18 cellular contexts compared by ENCODE assay signal in the genomic region with DNA sequence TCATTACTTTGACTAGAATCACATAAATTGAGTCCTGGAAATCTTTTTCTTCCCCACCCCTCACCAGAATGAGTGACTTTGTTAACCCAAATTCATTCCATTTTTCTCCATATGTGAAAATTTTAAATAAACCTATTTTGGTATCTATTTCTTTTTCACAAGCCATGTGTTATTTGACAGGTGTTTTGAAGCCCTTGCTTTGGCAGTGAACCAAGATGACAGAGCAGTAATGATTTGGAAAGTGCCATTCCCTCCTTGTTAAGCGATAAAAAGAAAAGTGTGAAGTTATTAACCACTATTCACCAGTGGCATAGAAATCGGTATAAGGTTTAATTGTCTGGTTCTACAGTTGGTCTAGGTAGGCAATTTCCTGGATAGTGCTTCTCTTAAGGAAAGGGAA.
DNase-seq lines count a peak whose midpoint lies in the region; ATAC-seq and TF ChIP-seq lines count a peak whose summit lies in the region.
"Had no signal": no experiment of that assay in that cellular context is flagged by ENCODE, and none has a peak within 500 bp of the region (broad histone marks: within the 10 kb centered on the region; RNA-seq: fewer than 3 reads in every experiment).

No MANE protein-coding gene starts in this region.

- intact Hi-C loops in OCI-LY7 (cut with micrococcal nuclease; ENCODE audit: unreplicated experiment) = no loop called here

- peaks cover 21 to 65% of the 10 kb centered on the region in 2 experiments for H3K36me3 ChIP-seq in HEK293 (ENCODE audit: control insufficient read depth in 2 of 2, insufficient read depth in 1 of 2, low read length in 2 of 2)
- H3K36me3 ChIP-seq in SJCRH30 = peaks cover 17% of the 10 kb centered on the region
- H3K36me3 ChIP-seq in osteoblast (ENCODE audit: insufficient read depth, low read length) = no peaks in the 10 kb centered on the region
- H3K36me3 ChIP-seq in OCI-LY7 (ENCODE audit: insufficient read depth, low read length) = peaks cover 90% of the 10 kb centered on the region

- POLR2A ChIA-PET in HEK293 (lab: Yijun Ruan, JAX) = no interaction called here
- POLR2A ChIA-PET in OCI-LY7 (lab: Charles Lee) = no interaction called here

- no peaks in the 10 kb centered on the region for H3K27me3 ChIP-seq in SJCRH30
- no peaks in the 10 kb centered on the region for H3K27me3 ChIP-seq in osteoblast (ENCODE audit: insufficient read depth, low read length)

- BruUV-seq in OCI-LY7 (replicated peaks; lab: Mats Ljungman, UMichigan) = no TSS peak

- no peaks in the 10 kb centered on the region for H3K4me1 ChIP-seq in HEK293 (ENCODE audit: control insufficient read depth, insufficient read depth, low read length)
- peaks cover 32% of the 10 kb centered on the region for H3K4me1 ChIP-seq in SJCRH30
- peaks cover 17% of the 10 kb centered on the region for H3K4me1 ChIP-seq in osteoblast (ENCODE audit: insufficient read depth, low read length)
- no peaks in the 10 kb centered on the region for H3K4me1 ChIP-seq in OCI-LY7 (ENCODE audit: insufficient read depth, low read length, poor library complexity, severe bottlenecking)

- H3K4me3 ChIP-seq in HEK293 (ENCODE audit: low read depth, low read length) (no peak overlapping the region), SJCRH30 (no peak overlapping the region), osteoblast (ENCODE audit: insufficient read depth, low read length) (no peak overlapping the region), OCI-LY7 (ENCODE audit: low read depth, low read length, poor library complexity, severe bottlenecking) (no peak overlapping the region)
- H3K4me3 ChIP-seq: GM12878 had no signal

- in situ Hi-C loops in G401 (cut with HindIII; ENCODE audit: low sequenced_read_pairs) = no loop called here

- ATAC-seq in GM21786 (IDR thresholded peaks at IDR 0.05; ENCODE audit: unreplicated experiment) = no peak
- ATAC-seq: GM12878, Panc1 had no signal

- H3K9me3 ChIP-seq in HEK293 (ENCODE audit: control insufficient read depth, insufficient read depth, low read depth, low read length) = no peaks in the 10 kb centered on the region
- no peaks in the 10 kb centered on the region for H3K9me3 ChIP-seq in SJCRH30 (replicated peaks)
- H3K9me3 ChIP-seq in osteoblast (ENCODE audit: low read depth, low read length) = no peaks in the 10 kb centered on the region
- H3K9me3 ChIP-seq in OCI-LY7 (ENCODE audit: low read length) = no peaks in the 10 kb centered on the region

- TF ChIP-seq CTCF in HEK293 (tag by site-specific recombination; IDR thresholded peaks at IDR 0.05) (no peak), osteoblast (IDR thresholded peaks at IDR 0.05; ENCODE audit: extremely low read depth, low read depth, low read length) (no peak), OCI-LY7 (conservative IDR thresholded peaks at IDR 0.05; ENCODE audit: low read length) (no peak)

- no peak overlapping the region for H3K27ac ChIP-seq in HEK293 (ENCODE audit: extremely low read depth, low read depth, low read length)
- peak overlapping the region; percentile 45 for H3K27ac ChIP-seq in SJCRH30
- peak overlapping the region; percentile 40 for H3K27ac ChIP-seq in osteoblast (ENCODE audit: low read depth, low read length)
- no peak overlapping the region for H3K27ac ChIP-seq in OCI-LY7 (ENCODE audit: low read depth, low read length, poor library complexity, severe bottlenecking)

- H3K9me2 ChIP-seq in OCI-LY7 (ENCODE audit: insufficient read depth, low read length) = no peaks in the 10 kb centered on the region

- H3K79me2 ChIP-seq in osteoblast (ENCODE audit: insufficient read depth, low read length) = no peaks in the 10 kb centered on the region
- no peaks in the 10 kb centered on the region for H3K79me2 ChIP-seq in OCI-LY7 (ENCODE audit: insufficient read depth, low read depth, low read length)

- no peaks in the 10 kb centered on the region for H4K20me1 ChIP-seq in osteoblast (ENCODE audit: insufficient read depth, low read length)
- no peaks in the 10 kb centered on the region for H4K20me1 ChIP-seq in OCI-LY7 (ENCODE audit: insufficient read depth, low read length)

- H3K4me2 ChIP-seq in osteoblast (ENCODE audit: insufficient read depth, low read length) (no peak overlapping the region), OCI-LY7 (ENCODE audit: low read length) (no peak overlapping the region)

- DNase-seq in G401 (ENCODE audit: low spot score) = peak; percentile 53
- DNase-seq in SJCRH30 = peak in 1 of 2 experiments; percentile 34
- DNase-seq in osteoblast (ENCODE audit: insufficient read length, low spot score, missing footprints) = no peak
- DNase-seq in hippocampal formation (lab: John Stamatoyannopoulos, UW) = no peak
- no peak for DNase-seq in OCI-LY7 (ENCODE audit: low spot score)
- DNase-seq: CD4-positive, CD25-positive, alpha-beta regulatory T cell; DMS79 treated with DMSO at 0.1 percent for 48 hours; MM.1S; NCI-H1417; NCI-H1930; NCI-H446; NCI-H526 treated with DMSO at 0.1 percent for 48 hours; NK-92 treated with Interleukin-12 subunit alpha and Interleukin-12 subunit beta, amount 100 ng/mL, for 24 hours; SIG-M5 had no signal

- H2AFZ ChIP-seq in osteoblast (ENCODE audit: low read length) = no peak overlapping the region
- H2AFZ ChIP-seq in OCI-LY7 (ENCODE audit: low read length) = no peak overlapping the region

- CTCF ChIA-PET in HEK293 (lab: Yijun Ruan, JAX) (interaction anchor here (3.0 kb wide), 1 partner anchor 7 kb away, joined by 13 read pairs; no protein-coding TSS in a partner anchor), OCI-LY7 (lab: Charles Lee; ENCODE audit: unreplicated experiment) (no interaction called here)

TF ChIP-seq in HEK293, 187 proteins besides CTCF, POLR2A, EP300 and RAD21:
- TF ChIP-seq ZNF404 (tag by site-specific recombination; IDR thresholded peaks at IDR 0.05) (no peak), REPIN1 (tag by site-specific recombination; IDR thresholded peaks at IDR 0.05; ENCODE audit: low read depth) (no peak), ZNF416 (tag by site-specific recombination; IDR thresholded peaks at IDR 0.05) (no peak), PRDM1 (tag by site-specific recombination; IDR thresholded peaks at IDR 0.05) (0 out of 2 replicates have a peak, but pooled peaks have one; percentile 4), ZNF114 (tag by site-specific recombination; IDR thresholded peaks at IDR 0.05) (no peak)
- TF ChIP-seq, protein P1, sequence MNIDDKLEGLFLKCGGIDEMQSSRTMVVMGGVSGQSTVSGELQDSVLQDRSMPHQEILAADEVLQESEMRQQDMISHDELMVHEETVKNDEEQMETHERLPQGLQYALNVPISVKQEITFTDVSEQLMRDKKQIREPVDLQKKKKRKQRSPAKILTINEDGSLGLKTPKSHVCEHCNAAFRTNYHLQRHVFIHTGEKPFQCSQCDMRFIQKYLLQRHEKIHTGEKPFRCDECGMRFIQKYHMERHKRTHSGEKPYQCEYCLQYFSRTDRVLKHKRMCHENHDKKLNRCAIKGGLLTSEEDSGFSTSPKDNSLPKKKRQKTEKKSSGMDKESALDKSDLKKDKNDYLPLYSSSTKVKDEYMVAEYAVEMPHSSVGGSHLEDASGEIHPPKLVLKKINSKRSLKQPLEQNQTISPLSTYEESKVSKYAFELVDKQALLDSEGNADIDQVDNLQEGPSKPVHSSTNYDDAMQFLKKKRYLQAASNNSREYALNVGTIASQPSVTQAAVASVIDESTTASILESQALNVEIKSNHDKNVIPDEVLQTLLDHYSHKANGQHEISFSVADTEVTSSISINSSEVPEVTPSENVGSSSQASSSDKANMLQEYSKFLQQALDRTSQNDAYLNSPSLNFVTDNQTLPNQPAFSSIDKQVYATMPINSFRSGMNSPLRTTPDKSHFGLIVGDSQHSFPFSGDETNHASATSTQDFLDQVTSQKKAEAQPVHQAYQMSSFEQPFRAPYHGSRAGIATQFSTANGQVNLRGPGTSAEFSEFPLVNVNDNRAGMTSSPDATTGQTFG (tag by site-specific recombination; IDR thresholded peaks at IDR 0.05; ENCODE audit: borderline replicate concordance) = no peak

Comparison
In these comparisons a context has a peak if more than half of its experiments do, and no peak if none do; other contexts are left out.
1. H3K27ac ChIP-seq: peak in SJCRH30 (single experiment) and osteoblast (single experiment); none in HEK293 (single experiment) and OCI-LY7 (single experiment).